Comparison of ENCODE assay signal across 15 cellular contexts in genomic region chr3:195040773-195041520, GRCh38.
A peak's percentile ranks its signal among the peaks of the same experiment; 100 is the strongest.
DNase-seq lines count a peak whose midpoint lies in the region; ATAC-seq and TF ChIP-seq lines count a peak whose summit lies in the region.
"Had no signal": no experiment of that assay in that cellular context is flagged by ENCODE, and none has a peak within 500 bp of the region (broad histone marks: within the 10 kb centered on the region; RNA-seq: fewer than 3 reads in every experiment).

No MANE protein-coding gene starts in this region.

- H3K9me3 Mint-ChIP-seq in MCF 10A (ENCODE audit: unreplicated experiment): no peaks in the 10 kb centered on the region
- H3K9me3 Mint-ChIP-seq: activated naive CD4-positive, alpha-beta T cell treated with anti-CD3 and anti-CD28 coated beads, Interleukin-2, amount 50 U/mL, for 72 hours; naive thymus-derived CD8-positive, alpha-beta T cell had no signal

- H3K4me3 Mint-ChIP-seq in MCF 10A (ENCODE audit: unreplicated experiment): no peak overlapping the region
- H3K4me3 Mint-ChIP-seq: naive thymus-derived CD8-positive, alpha-beta T cell; T-helper 17 cell had no signal

- BruUV-seq in MCF 10A (replicated peaks; lab: Mats Ljungman, UMichigan): no TSS peak

- intact Hi-C loops in MCF 10A (cut with micrococcal nuclease): no loop called here
- intact Hi-C loops in mucosa of descending colon (cut with DNase I, micrococcal nuclease): no loop called here

- no peak overlapping the region for H3K4me3 ChIP-seq in mucosa of descending colon
- H3K4me3 ChIP-seq: breast epithelium, lung had no signal

- no peak for TF ChIP-seq CTCF in MCF 10A (IDR thresholded peaks at IDR 0.05; ENCODE audit: unreplicated experiment)
- TF ChIP-seq CTCF in mucosa of descending colon (IDR thresholded peaks at IDR 0.05): no peak

- no peaks in the 10 kb centered on the region for H3K4me1 ChIP-seq in mucosa of descending colon (ENCODE audit: low read depth)
- H3K4me1 ChIP-seq: breast epithelium had no signal

- H3K36me3 Mint-ChIP-seq in MCF 10A (ENCODE audit: insufficient read depth, unreplicated experiment): no peaks in the 10 kb centered on the region
- H3K36me3 Mint-ChIP-seq: activated naive CD4-positive, alpha-beta T cell treated with anti-CD3 and anti-CD28 coated beads, Interleukin-2, amount 50 U/mL, for 72 hours; naive thymus-derived CD8-positive, alpha-beta T cell had no signal

- POLR2A ChIA-PET in MCF 10A (lab: Yijun Ruan, JAX): interaction anchor here (0.6 kb wide), 1 partner anchor 292 kb away, joined by 3 read pairs; no protein-coding TSS in a partner anchor

- H3K4me1 Mint-ChIP-seq in MCF 10A (ENCODE audit: insufficient read depth, unreplicated experiment): peaks cover 4% of the 10 kb centered on the region

- H3K36me3 ChIP-seq in mucosa of descending colon (ENCODE audit: low read depth): no peaks in the 10 kb centered on the region
- H3K36me3 ChIP-seq: breast epithelium had no signal

- CTCF ChIA-PET in MCF 10A (lab: Yijun Ruan, JAX): no interaction called here

- H3K27ac Mint-ChIP-seq in MCF 10A (ENCODE audit: low read depth, unreplicated experiment): no peak overlapping the region
- H3K27ac Mint-ChIP-seq: activated naive CD4-positive, alpha-beta T cell treated with anti-CD3 and anti-CD28 coated beads, Interleukin-2, amount 50 U/mL, for 72 hours; naive thymus-derived CD8-positive, alpha-beta T cell; T-helper 17 cell had no signal

- H3K27me3 Mint-ChIP-seq in MCF 10A (ENCODE audit: insufficient read depth, unreplicated experiment): no peaks in the 10 kb centered on the region

- DNase-seq in D341Med (ENCODE audit: low spot score) (peak; percentile 31), HT1080 (ENCODE audit: low read depth) (peak; percentile 62), MCF 10A (ENCODE audit: unreplicated experiment) (peak; percentile 38), mucosa of descending colon (no peak), Kasumi-1 (lab: John Stamatoyannopoulos, UW) (no peak), GM03348 (ENCODE audit: low spot score) (no peak), NCI-H2107 (lab: John Stamatoyannopoulos, UW) (no peak)
- no peak for DNase-seq in activated naive CD4-positive, alpha-beta T cell treated with anti-CD3 and anti-CD28 coated beads, Interleukin-2, amount 50 U/mL, for 16 hours
- DNase-seq: activated CD4-positive, alpha-beta T cell treated with anti-CD3 and anti-CD28 coated beads for 1 hour; naive thymus-derived CD8-positive, alpha-beta T cell; NCI-H1048; T-helper 17 cell had no signal

- ATAC-seq in mucosa of descending colon: peak; percentile 20
- ATAC-seq: activated naive CD4-positive, alpha-beta T cell treated with anti-CD3 and anti-CD28 coated beads, Interleukin-2, amount 50 U/mL, for 72 hours; naive thymus-derived CD8-positive, alpha-beta T cell; T-helper 17 cell had no signal

- no peaks in the 10 kb centered on the region for H3K9me3 ChIP-seq in mucosa of descending colon
- H3K9me3 ChIP-seq: breast epithelium had no signal

Comparison
In these comparisons a context has a peak if more than half of its experiments do, and no peak if none do; other contexts are left out.
1. DNase-seq: peak in D341Med (single experiment), HT1080 (single experiment) and MCF 10A (single experiment); none in mucosa of descending colon (0 of 3), Kasumi-1 (0 of 2), GM03348 (single experiment), activated naive CD4-positive, alpha-beta T cell treated with anti-CD3 and anti-CD28 coated beads, Interleukin-2, amount 50 U/mL, for 16 hours (single experiment) and NCI-H2107 (single experiment).